ENCODE assay signal across 1 cellular context in genomic region chr3:185732782-185733181, GRCh38.
TF ChIP-seq lines count a peak whose summit lies in the region.

No MANE protein-coding gene starts in this region.

TF ChIP-seq in SK-N-SH, 30 proteins besides CTCF, POLR2A, EP300 and RAD21 (continued from another document):
- TF ChIP-seq PBX3 (IDR thresholded peaks at IDR 0.05) (peak; percentile 40; the same call in 1 of the 2 replicates), POLR2AphosphoS5 (IDR thresholded peaks at IDR 0.05; ENCODE audit: low read depth, low read length) (peak; percentile 36; the same call in 1 of the 2 replicates), SIN3A (IDR thresholded peaks at IDR 0.05; ENCODE audit: borderline replicate concordance, low read depth, low read length) (no peak)
